In genomic region chr12:65517656-65518210, GRCh38 we compare ENCODE assay signal across 1 cellular context.
TF ChIP-seq lines count a peak whose summit lies in the region.

No MANE protein-coding gene starts in this region.

TF ChIP-seq in HCT116, 20 proteins besides CTCF, POLR2A, EP300 and RAD21:
- TF ChIP-seq ZBTB33 (IDR thresholded peaks at IDR 0.05; ENCODE audit: extremely low read depth, insufficient replicate concordance, low read length) (no peak), JUND (IDR thresholded peaks at IDR 0.05) (no peak), REST (IDR thresholded peaks at IDR 0.05; ENCODE audit: low read depth) (no peak), TCF7L2 (IDR thresholded peaks at IDR 0.05; ENCODE audit: borderline replicate concordance, extremely low read depth, insufficient read depth, insufficient read length) (no peak), ATF3 (IDR thresholded peaks at IDR 0.05) (no peak), POLR2AphosphoS5 (IDR thresholded peaks at IDR 0.05; ENCODE audit: low read depth, low read length) (no peak), EZH2phosphoT487 (IDR thresholded peaks at IDR 0.05; ENCODE audit: borderline replicate concordance) (no peak), SP1 (IDR thresholded peaks at IDR 0.05; ENCODE audit: low read depth) (no peak), SIN3A (IDR thresholded peaks at IDR 0.05; ENCODE audit: low read depth) (no peak)
